In the genomic region with DNA sequence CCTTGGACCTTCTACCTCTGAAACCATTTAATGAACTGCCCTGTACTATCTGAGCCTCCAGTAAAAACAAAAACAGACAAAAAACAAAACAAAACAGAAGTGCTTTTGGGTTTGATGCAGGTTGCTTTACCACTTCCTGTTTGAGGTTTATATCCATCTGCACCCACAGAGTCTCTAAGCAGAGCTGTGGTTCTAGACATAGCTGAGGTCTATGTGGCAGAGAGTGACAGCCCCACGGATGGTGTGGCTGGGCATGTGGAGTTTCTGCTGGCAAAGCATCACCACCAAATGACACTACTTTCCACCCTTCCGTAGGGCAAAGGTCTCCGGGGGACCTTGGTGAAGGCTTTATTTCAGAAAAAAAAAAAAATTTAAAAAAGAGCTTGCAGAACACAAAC, we compare ENCODE assay signal across 8 cellular contexts.
DNase-seq lines count a peak whose midpoint lies in the region; ATAC-seq lines count a peak whose summit lies in the region.

No MANE protein-coding gene starts in this region.

- DNase-seq in stimulated activated CD4-positive, alpha-beta T cell treated with anti-CD3 and anti-CD28 coated beads, Interleukin-15, amount 100 ng/mL, for 24 hours: peak; percentile 25
- DNase-seq in stimulated activated CD4-positive, alpha-beta T cell treated with anti-CD3 and anti-CD28 coated beads, Interleukin-4, amount 100 ng/mL, for 4 hours: no peak
- DNase-seq in activated CD8-positive, alpha-beta memory T cell treated with anti-CD3 and anti-CD28 coated beads, Interleukin-2, amount 50 U/mL, for 1 hour (ENCODE audit: extremely low read depth): peak; percentile 7
- DNase-seq in ureter (ENCODE audit: low spot score): peak; percentile 6
- no peak for DNase-seq in iPS-NIHi11 (ENCODE audit: low spot score)
- no peak for DNase-seq in NCI-H82 (lab: John Stamatoyannopoulos, UW)
- no peak for DNase-seq in inferior parietal cortex (ENCODE audit: extremely low spot score)

- ATAC-seq in HG03354 (IDR thresholded peaks at IDR 0.05; ENCODE audit: poor library complexity, severe bottlenecking, unreplicated experiment): peak; percentile 90

Comparison
In these comparisons a context has a peak if more than half of its experiments do, and no peak if none do; other contexts are left out.
1. DNase-seq: peak in stimulated activated CD4-positive, alpha-beta T cell treated with anti-CD3 and anti-CD28 coated beads, Interleukin-15, amount 100 ng/mL, for 24 hours (single experiment), activated CD8-positive, alpha-beta memory T cell treated with anti-CD3 and anti-CD28 coated beads, Interleukin-2, amount 50 U/mL, for 1 hour (single experiment) and ureter (single experiment); none in stimulated activated CD4-positive, alpha-beta T cell treated with anti-CD3 and anti-CD28 coated beads, Interleukin-4, amount 100 ng/mL, for 4 hours (0 of 2), iPS-NIHi11 (single experiment), NCI-H82 (single experiment) and inferior parietal cortex (single experiment).